Comparison of ENCODE assay signal across 17 cellular contexts in the genomic region with DNA sequence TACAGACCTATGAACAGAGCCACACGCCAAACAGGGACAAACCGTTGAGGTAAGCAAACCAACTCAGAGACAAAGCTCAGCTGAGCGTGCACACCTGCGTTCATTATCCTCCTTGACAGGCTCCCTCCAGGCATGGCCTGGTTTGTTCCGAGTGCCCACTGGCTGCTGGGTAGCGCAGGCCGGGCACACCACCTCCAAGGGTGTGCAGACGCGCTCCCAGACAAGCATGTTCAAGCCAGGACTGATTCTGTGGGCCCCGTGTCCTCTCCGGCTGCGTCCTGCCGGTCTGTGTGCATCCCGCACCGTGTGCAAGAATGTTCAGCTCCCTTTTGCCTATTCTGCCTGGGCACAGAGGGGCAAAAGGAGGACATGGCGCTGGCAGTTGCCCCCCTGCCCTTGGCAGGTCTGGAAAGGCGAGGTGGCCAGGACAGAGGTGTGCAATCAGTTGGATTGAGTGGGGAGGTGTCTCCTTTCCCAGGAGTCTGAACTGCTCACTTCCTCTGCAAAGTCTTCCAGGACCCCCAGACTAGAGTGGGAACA. TPM values are rescaled to one million over a fixed set of nuclear protein-coding genes. Genes with fewer than 3 reads are reported as not detected.
A peak's percentile ranks its signal among the peaks of the same experiment; 100 is the strongest.
DNase-seq lines count a peak whose midpoint lies in the region; ATAC-seq, FAIRE-seq and TF ChIP-seq lines count a peak whose summit lies in the region.
"Had no signal": no experiment of that assay in that cellular context is flagged by ENCODE, and none has a peak within 500 bp of the region (broad histone marks: within the 10 kb centered on the region; RNA-seq: fewer than 3 reads in every experiment).

No MANE protein-coding gene starts in this region.

- no peaks in the 10 kb centered on the region for H4K20me1 ChIP-seq in SK-N-SH (ENCODE audit: insufficient read depth)
- peaks cover 6% of the 10 kb centered on the region for H4K20me1 ChIP-seq in keratinocyte (ENCODE audit: control insufficient read depth, extremely low read depth, insufficient read depth, low read length)

- FAIRE-seq in keratinocyte (lab: Jason Lieb, UNC) = no peak
- FAIRE-seq: H54 had no signal

- H3F3A ChIP-seq in SK-N-SH (replicated peaks; ENCODE audit: insufficient read depth) = no peaks in the 10 kb centered on the region

- H3K4me3 ChIP-seq in SK-N-SH (ENCODE audit: low read depth in 2 of 2, low read length in 1 of 2) (no peak overlapping the region), keratinocyte (ENCODE audit: control insufficient read depth in 2 of 3, extremely low read depth in 1 of 3, insufficient read depth in 2 of 3, low read depth in 1 of 3, low read length in 3 of 3) (peak overlapping the region in 1 of 3 experiments; percentile 55), sigmoid colon (peak overlapping the region in 3 of 4 donors; percentile 33 to 54 (median 47))
- H3K4me3 ChIP-seq: lung had no signal

- no peaks in the 10 kb centered on the region for H3K79me2 ChIP-seq in SK-N-SH (ENCODE audit: insufficient read depth)
- H3K79me2 ChIP-seq in keratinocyte (ENCODE audit: control insufficient read depth, insufficient read depth, low read length) = no peaks in the 10 kb centered on the region

- peaks cover 0 to 7% of the 10 kb centered on the region in 2 experiments for H3K36me3 ChIP-seq in SK-N-SH (replicated peaks in 1 of 2; ENCODE audit: control insufficient read depth in 1 of 2, insufficient read depth in 2 of 2, low read length in 1 of 2)
- peaks cover 0 to 2% of the 10 kb centered on the region in 2 experiments for H3K36me3 ChIP-seq in keratinocyte (ENCODE audit: control insufficient read depth in 2 of 2, extremely low read depth in 1 of 2, insufficient read depth in 2 of 2, low read length in 2 of 2)
- peaks cover 0 to 8% (median 1%) of the 10 kb centered on the region in 4 donors for H3K36me3 ChIP-seq in sigmoid colon

- TF ChIP-seq EP300 in SK-N-SH (IDR thresholded peaks at IDR 0.05; ENCODE audit: borderline replicate concordance in 1 of 2, low read depth in 1 of 2, low read length in 1 of 2) = no peak
- TF ChIP-seq EP300 in sigmoid colon (IDR thresholded peaks at IDR 0.05) = no peak

- H3K4me1 ChIP-seq in SK-N-SH (ENCODE audit: control insufficient read depth in 1 of 2, insufficient read depth in 2 of 2, low read depth in 1 of 2, low read length in 1 of 2) (peaks cover 0 to 6% of the 10 kb centered on the region in 2 experiments; a peak in 1 of 4 replicates), keratinocyte (ENCODE audit: control insufficient read depth, extremely low read depth, insufficient read depth, low read length) (peaks cover 17% of the 10 kb centered on the region), sigmoid colon (peaks cover 0 to 43% (median 37%) of the 10 kb centered on the region in 4 donors)

- DNase-seq in DMS 273 (lab: John Stamatoyannopoulos, UW; ENCODE audit: unreplicated experiment) (peak; percentile 39), DMS 273 treated with DMSO at 0.1 percent for 48 hours (lab: John Stamatoyannopoulos, UW) (no peak), SK-N-SH (peak; percentile 37), keratinocyte (ENCODE audit: low read depth, low spot score) (no peak), sigmoid colon (peak; percentile 46), NCI-H526 treated with DMSO at 0.1 percent for 48 hours (lab: John Stamatoyannopoulos, UW) (no peak)
- DNase-seq: activated CD4-positive, CD25-positive, alpha-beta regulatory T cell treated with anti-CD3 and anti-CD28 coated beads, Interleukin-2, amount 50 U/mL, for 72 hours; activated naive CD8-positive, alpha-beta T cell treated with anti-CD3 and anti-CD28 coated beads for 36 hours; NCI-H1694 treated with DMSO at 0.1 percent for 48 hours had no signal

- no peaks in the 10 kb centered on the region for H3K9me1 ChIP-seq in keratinocyte (ENCODE audit: control insufficient read depth, extremely low read depth, insufficient read depth, low read length)

- H3K4me2 ChIP-seq in SK-N-SH (no peak overlapping the region), keratinocyte (ENCODE audit: control insufficient read depth, extremely low read depth, insufficient read depth, low read depth, low read length) (peak overlapping the region; percentile 51)

- H3K27ac ChIP-seq in SK-N-SH (ENCODE audit: low read depth in 2 of 2, low read length in 1 of 2) (no peak overlapping the region), keratinocyte (ENCODE audit: control insufficient read depth, insufficient read depth, low read length) (no peak overlapping the region), sigmoid colon (no peak overlapping the region)
- H3K27ac ChIP-seq: 22Rv1, epithelial cell of prostate had no signal

- TF ChIP-seq POLR2A in sigmoid colon (IDR thresholded peaks at IDR 0.05) (no peak), GM18505 (IDR thresholded peaks at IDR 0.05; ENCODE audit: borderline replicate concordance, extremely low read depth, insufficient read depth, insufficient read length) (no peak)

- H3K9me2 ChIP-seq in SK-N-SH = no peaks in the 10 kb centered on the region

- TF ChIP-seq CTCF in SK-N-SH (IDR thresholded peaks at IDR 0.05) (no peak), keratinocyte (optimal IDR thresholded peaks at IDR 0.05 in 1 of 3, IDR thresholded peaks at IDR 0.05 in 1 of 3, conservative IDR thresholded peaks at IDR 0.05 in 1 of 3; ENCODE audit: extremely low read depth in 1 of 3, insufficient read depth in 2 of 3, low read length in 3 of 3) (no peak), sigmoid colon (IDR thresholded peaks at IDR 0.05) (no peak)

- WGBS in SK-N-SH (ENCODE audit: low lambda C conversion rate) = 21% methylated on average over 4 of the region's 17 CpGs
- 19 to 55% methylated on average over 17 of the region's 17 CpGs for WGBS in sigmoid colon, 2 donors

- TF ChIP-seq RAD21 in SK-N-SH (IDR thresholded peaks at IDR 0.05; ENCODE audit: low read length) = no peak

- H2AFZ ChIP-seq in SK-N-SH (ENCODE audit: low read depth) = no peak overlapping the region
- no peak overlapping the region for H2AFZ ChIP-seq in keratinocyte (ENCODE audit: control insufficient read depth, low read length)

- ATAC-seq in HG02623 (IDR thresholded peaks at IDR 0.05; ENCODE audit: unreplicated experiment) (no peak), GM18505 (IDR thresholded peaks at IDR 0.05; ENCODE audit: unreplicated experiment) (no peak)
- ATAC-seq: stimulated activated memory B cell treated with anti-CD40 and anti-IgM and Interleukin-4, amounts not matched to agents 10 μg/mL and 1 μg/mL and 100 μg/mL, for 72 hours had no signal

- H3K27me3 ChIP-seq in SK-N-SH (ENCODE audit: insufficient read depth) (peaks cover 24% of the 10 kb centered on the region; the same call in 1 of the 2 replicates), keratinocyte (ENCODE audit: control insufficient read depth, extremely low read depth, insufficient read depth, low read length) (peaks cover 37% of the 10 kb centered on the region), sigmoid colon (peaks cover 6 to 44% (median 27%) of the 10 kb centered on the region in 3 donors)

- intact Hi-C loops in sigmoid colon (cut with DNase I) = no loop called here

- POLR2A ChIA-PET in SK-N-SH (lab: Yijun Ruan, JAX) = no interaction called here

- H3K9ac ChIP-seq in SK-N-SH = no peak overlapping the region
- no peak overlapping the region for H3K9ac ChIP-seq in keratinocyte (ENCODE audit: control insufficient read depth, extremely low read depth, insufficient read depth, low read length)

- CTCF ChIA-PET in SK-N-SH (lab: Yijun Ruan, JAX) = interaction anchor here (1.0 to 13.8 kb wide), 4 partner anchors 9 to 248 kb away, joined by 3 to 109 read pairs (median 4); no protein-coding TSS in a partner anchor

- H3K9me3 ChIP-seq in SK-N-SH (no peaks in the 10 kb centered on the region), keratinocyte (ENCODE audit: control insufficient read depth, low read depth, low read length) (no peaks in the 10 kb centered on the region), sigmoid colon (no peaks in the 10 kb centered on the region)

- dilution Hi-C loops in keratinocyte (cut with MboI; ENCODE audit: extremely low pct_ligation_motif_present, low sequenced_read_pairs) = no loop called here

TF ChIP-seq in SK-N-SH, 30 proteins besides CTCF, POLR2A, EP300 and RAD21 (continues in another document):
- TF ChIP-seq FOXM1 (IDR thresholded peaks at IDR 0.05; ENCODE audit: low read depth) (no peak), JUND (IDR thresholded peaks at IDR 0.05) (no peak), TCF12 (IDR thresholded peaks at IDR 0.05) (no peak), MXI1 (IDR thresholded peaks at IDR 0.05; ENCODE audit: low read depth, low read length) (no peak), RFX5 (IDR thresholded peaks at IDR 0.05; ENCODE audit: low read length) (no peak), SMC3 (IDR thresholded peaks at IDR 0.05; ENCODE audit: low read depth, low read length) (no peak)
- TF ChIP-seq, protein P1, sequence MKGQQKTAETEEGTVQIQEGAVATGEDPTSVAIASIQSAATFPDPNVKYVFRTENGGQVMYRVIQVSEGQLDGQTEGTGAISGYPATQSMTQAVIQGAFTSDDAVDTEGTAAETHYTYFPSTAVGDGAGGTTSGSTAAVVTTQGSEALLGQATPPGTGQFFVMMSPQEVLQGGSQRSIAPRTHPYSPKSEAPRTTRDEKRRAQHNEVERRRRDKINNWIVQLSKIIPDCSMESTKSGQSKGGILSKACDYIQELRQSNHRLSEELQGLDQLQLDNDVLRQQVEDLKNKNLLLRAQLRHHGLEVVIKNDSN (IDR thresholded peaks at IDR 0.05; ENCODE audit: borderline replicate concordance, low read depth) = no peak
- TF ChIP-seq, protein P2, sequence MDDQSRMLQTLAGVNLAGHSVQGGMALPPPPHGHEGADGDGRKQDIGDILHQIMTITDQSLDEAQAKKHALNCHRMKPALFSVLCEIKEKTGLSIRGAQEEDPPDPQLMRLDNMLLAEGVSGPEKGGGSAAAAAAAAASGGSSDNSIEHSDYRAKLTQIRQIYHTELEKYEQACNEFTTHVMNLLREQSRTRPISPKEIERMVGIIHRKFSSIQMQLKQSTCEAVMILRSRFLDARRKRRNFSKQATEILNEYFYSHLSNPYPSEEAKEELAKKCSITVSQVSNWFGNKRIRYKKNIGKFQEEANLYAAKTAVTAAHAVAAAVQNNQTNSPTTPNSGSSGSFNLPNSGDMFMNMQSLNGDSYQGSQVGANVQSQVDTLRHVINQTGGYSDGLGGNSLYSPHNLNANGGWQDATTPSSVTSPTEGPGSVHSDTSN (IDR thresholded peaks at IDR 0.05) = no peak

RNA-seq across cellular contexts. Expression of a gene that starts 0.5 kb away (rescaled TPM):
- polyA plus RNA-seq in SK-N-SH (2012; rRNA removed) (0.11 and 0.25 TPM in 2 replicates), keratinocyte (not detected in 3 replicates), sigmoid colon (10 to 100 TPM in 2 of 3 donors, 1 to 10 TPM in 1; 8.6 to 10.8 (median 10.7) TPM)
- polyA plus RNA-seq in SK-N-SH (2012; cell fraction: cytosol; rRNA removed) = 0.08 and 0.17 TPM in 2 replicates
- polyA plus RNA-seq in SK-N-SH (2012; cell fraction: nucleus; rRNA removed) = 0.10 and 0.33 TPM in 2 replicates
- polyA plus RNA-seq in keratinocyte (2011; ENCODE audit: low read depth) = not detected
- not detected in 2 replicates for polyA plus RNA-seq in keratinocyte (2011; cell fraction: cytosol; rRNA removed)
- not detected in 2 replicates for polyA plus RNA-seq in keratinocyte (2011; cell fraction: nucleus; rRNA removed)
- not detected in 2 replicates for polyA plus RNA-seq in keratinocyte (2012; ENCODE audit: low replicate concordance)
- not detected in 3 replicates for polyA minus RNA-seq in keratinocyte
- not detected for polyA minus RNA-seq in keratinocyte (2011; cell fraction: cytosol; rRNA and poly(A)+ RNA removed)
- polyA minus RNA-seq in keratinocyte (2011; cell fraction: nucleus; rRNA and poly(A)+ RNA removed) = not detected in 2 replicates
- total RNA-seq in sigmoid colon = under 1 TPM in 1 of 4 donors, not detected in 3; 0.36 TPM
- total RNA-seq: activated naive CD8-positive, alpha-beta T cell treated with anti-CD3 and anti-CD28 coated beads for 36 hours; Daoy had no signal
- polyA plus RNA-seq: lung had no signal

Comparison
In these comparisons a context has a peak if more than half of its experiments do, and no peak if none do; other contexts are left out.
1. DNase-seq: peak in DMS 273 (single experiment), SK-N-SH (single experiment) and sigmoid colon (single experiment); none in DMS 273 treated with DMSO at 0.1 percent for 48 hours (single experiment), keratinocyte (single experiment) and NCI-H526 treated with DMSO at 0.1 percent for 48 hours (single experiment).
2. H3K4me3 ChIP-seq: peak in sigmoid colon (3 of 4); none in SK-N-SH (0 of 2).